In the genomic region with DNA sequence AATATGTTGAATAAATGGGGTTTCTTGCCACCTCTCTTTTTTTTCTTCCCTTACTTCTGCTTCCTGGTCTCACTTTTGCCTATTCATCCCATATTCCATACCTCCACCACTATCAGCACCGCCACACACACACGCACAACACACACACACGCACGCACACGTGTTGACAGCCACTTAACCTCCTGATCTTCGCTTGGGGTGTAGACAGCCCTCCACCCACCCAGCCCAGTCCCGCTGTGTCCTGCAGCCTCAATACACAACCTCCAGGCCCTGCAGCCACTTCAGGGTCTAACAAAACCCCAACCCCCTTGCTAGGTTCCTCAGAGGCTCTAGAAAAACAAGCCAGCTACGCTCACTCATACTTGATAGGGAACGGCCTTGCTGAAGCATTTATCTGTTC, we compare ENCODE assay signal across 17 cellular contexts.
"Had no signal": no experiment of that assay in that cellular context is flagged by ENCODE, and none has a peak within 500 bp of the region (broad histone marks: within the 10 kb centered on the region; RNA-seq: fewer than 3 reads in every experiment).

No MANE protein-coding gene starts in this region.

- H3K27me3 ChIP-seq: foreskin keratinocyte, vagina had no signal

- H3K4me3 Mint-ChIP-seq: naive thymus-derived CD8-positive, alpha-beta T cell; stimulated activated memory B cell treated with anti-CD40 and anti-IgM and Interleukin-4, amounts not matched to agents 10 μg/mL and 1 μg/mL and 100 μg/mL, for 72 hours; stimulated activated naive CD8-positive, alpha-beta T cell treated with anti-CD3 and anti-CD28 coated beads, Interleukin-15, Interleukin-2, amounts not matched to agents 100 ng/mL and 50 ng/mL, for 24 hours; type B pancreatic cell had no signal

- H3K4me1 ChIP-seq: esophagus squamous epithelium, foreskin keratinocyte, spleen, vagina had no signal

- H3K36me3 Mint-ChIP-seq: naive thymus-derived CD8-positive, alpha-beta T cell; stimulated activated memory B cell treated with anti-CD40 and anti-IgM and Interleukin-4, amounts not matched to agents 10 μg/mL and 1 μg/mL and 100 μg/mL, for 72 hours; type B pancreatic cell had no signal

- H3K9me3 ChIP-seq: esophagus squamous epithelium, mucosa of descending colon, spleen, vagina had no signal

- H3K4me1 Mint-ChIP-seq: naive thymus-derived CD8-positive, alpha-beta T cell; stimulated activated memory B cell treated with anti-CD40 and anti-IgM and Interleukin-4, amounts not matched to agents 10 μg/mL and 1 μg/mL and 100 μg/mL, for 72 hours had no signal

- H3K27ac Mint-ChIP-seq: stimulated activated memory B cell treated with anti-CD40 and anti-IgM and Interleukin-4, amounts not matched to agents 10 μg/mL and 1 μg/mL and 100 μg/mL, for 72 hours; stimulated activated naive CD8-positive, alpha-beta T cell treated with anti-CD3 and anti-CD28 coated beads, Interleukin-15, Interleukin-2, amounts not matched to agents 100 ng/mL and 50 ng/mL, for 24 hours; type B pancreatic cell had no signal

- ATAC-seq: foreskin keratinocyte; mucosa of descending colon; naive thymus-derived CD8-positive, alpha-beta T cell; sciatic nerve; stimulated activated memory B cell treated with anti-CD40 and anti-IgM and Interleukin-4, amounts not matched to agents 10 μg/mL and 1 μg/mL and 100 μg/mL, for 72 hours had no signal

- DNase-seq: cortex of kidney; effector memory CD4-positive, alpha-beta T cell; esophagus squamous epithelium; foreskin keratinocyte; kidney glomerular epithelial cell; mucosa of descending colon; naive thymus-derived CD8-positive, alpha-beta T cell; posterior cingulate gyrus; spleen; stimulated activated CD4-positive, alpha-beta T cell treated with anti-CD3 and anti-CD28 coated beads, Interleukin-15, amount 100 ng/mL, for 24 hours; stimulated activated CD4-positive, alpha-beta T cell treated with anti-CD3 and anti-CD28 coated beads, Interleukin-1b, Interleukin-23, amount 100 ng/mL, for 48 hours; stimulated activated CD4-positive, alpha-beta T cell treated with anti-CD3 and anti-CD28 coated beads, Interleukin-4, amount 100 ng/mL, for 24 hours had no signal

- H3K4me3 ChIP-seq: esophagus squamous epithelium, mucosa of descending colon, spleen, vagina had no signal

- H3K27ac ChIP-seq: esophagus squamous epithelium, foreskin keratinocyte, spleen, vagina had no signal

- H3K36me3 ChIP-seq: esophagus squamous epithelium, spleen, vagina had no signal

- H3K9me3 Mint-ChIP-seq: stimulated activated memory B cell treated with anti-CD40 and anti-IgM and Interleukin-4, amounts not matched to agents 10 μg/mL and 1 μg/mL and 100 μg/mL, for 72 hours; stimulated activated naive CD8-positive, alpha-beta T cell treated with anti-CD3 and anti-CD28 coated beads, Interleukin-15, Interleukin-2, amounts not matched to agents 100 ng/mL and 50 ng/mL, for 24 hours; type B pancreatic cell had no signal
